ENCODE assay signal across 8 cellular contexts in the genomic region with DNA sequence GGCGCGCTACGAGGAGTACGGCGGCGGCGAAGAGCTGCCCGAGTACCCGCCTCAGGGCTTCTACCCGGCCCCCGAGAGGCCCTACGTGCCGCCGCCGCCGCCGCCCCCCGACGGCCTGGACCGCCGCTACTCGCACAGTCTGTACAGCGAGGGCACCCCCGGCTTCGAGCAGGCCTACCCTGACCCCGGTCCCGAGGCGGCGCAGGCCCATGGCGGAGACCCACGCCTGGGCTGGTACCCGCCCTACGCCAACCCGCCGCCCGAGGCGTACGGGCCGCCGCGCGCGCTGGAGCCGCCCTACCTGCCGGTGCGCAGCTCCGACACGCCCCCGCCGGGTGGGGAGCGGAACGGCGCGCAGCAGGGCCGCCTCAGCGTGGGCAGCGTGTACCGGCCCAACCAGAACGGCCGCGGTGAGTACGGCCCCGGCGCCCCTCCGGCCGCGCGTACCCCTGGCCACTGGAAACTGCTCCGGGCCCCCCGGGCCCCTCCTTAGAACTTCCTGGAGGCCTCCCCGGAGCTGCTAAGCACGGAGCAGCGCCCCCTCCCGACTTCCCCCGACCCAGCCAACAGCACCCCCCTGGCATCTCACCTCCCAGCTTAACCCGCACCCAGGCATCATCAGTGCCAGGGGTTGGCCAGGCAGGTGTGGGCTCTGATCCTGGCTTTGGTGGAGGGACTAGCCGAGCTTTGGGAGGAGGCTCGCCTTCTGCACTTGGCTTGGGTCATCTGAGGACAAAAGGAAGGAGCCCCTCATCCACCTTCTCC. TPM values are rescaled to one million over a fixed set of nuclear protein-coding genes. Genes with fewer than 3 reads are reported as not detected.
A peak's percentile ranks its signal among the peaks of the same experiment; 100 is the strongest.
DNase-seq lines count a peak whose midpoint lies in the region; ATAC-seq, FAIRE-seq and TF ChIP-seq lines count a peak whose summit lies in the region.

No MANE protein-coding gene starts in this region.

- H3K9ac ChIP-seq in PC-3 (ENCODE audit: low read length), result peak overlapping the region; percentile 95

- TF ChIP-seq CTCF in PC-3 (conservative IDR thresholded peaks at IDR 0.05; ENCODE audit: low read depth, low read length) (peak; percentile 66), gastroesophageal sphincter (IDR thresholded peaks at IDR 0.05) (peak in 3 of 4 experiments; percentile 43 to 75 (median 52)), pancreas (IDR thresholded peaks at IDR 0.05) (peak; percentile 19 to 37 (median 30)), tibial nerve (IDR thresholded peaks at IDR 0.05) (peak; percentile 22 to 55 (median 36))

- TSS peak; percentile 38 for BruUV-seq in PC-3 (replicated peaks; lab: Mats Ljungman, UMichigan)

- H3K4me3 ChIP-seq in PC-3 (ENCODE audit: low read length), result peak overlapping the region; percentile 90
- H3K4me3 ChIP-seq in gastroesophageal sphincter, result peak overlapping the region; percentile 69 to 79
- peak overlapping the region; percentile 51 to 69 (median 61) for H3K4me3 ChIP-seq in pancreas
- H3K4me3 ChIP-seq in tibial nerve, result peak overlapping the region; percentile 42 to 62 (median 52)

- H3K9me2 ChIP-seq in PC-3 (replicated peaks; ENCODE audit: low read length), result no peaks in the 10 kb centered on the region

- no peaks in the 10 kb centered on the region for H3K36me3 Mint-ChIP-seq in activated T-helper 2 cell treated with anti-CD3 and anti-CD28 coated beads, Interferon-gamma antibody, Interleukin-2, Interleukin-4, amounts not matched to agents 10 μg/mL and 5 μg/mL and 100 μg/mL, durations not matched to agents 14 hours and 24 hours and 36 hours (ENCODE audit: low read depth)

- no peak for FAIRE-seq in pancreas (lab: Jason Lieb, UNC)

- no peak overlapping the region for H2AFZ ChIP-seq in PC-3 (ENCODE audit: low read length)

- peaks cover 20% of the 10 kb centered on the region for H3K4me1 Mint-ChIP-seq in activated T-helper 2 cell treated with anti-CD3 and anti-CD28 coated beads, Interferon-gamma antibody, Interleukin-2, Interleukin-4, amounts not matched to agents 10 μg/mL and 5 μg/mL and 100 μg/mL, durations not matched to agents 14 hours and 24 hours and 36 hours (ENCODE audit: low read depth)

- H3K27ac Mint-ChIP-seq in activated T-helper 2 cell treated with anti-CD3 and anti-CD28 coated beads, Interferon-gamma antibody, Interleukin-2, Interleukin-4, amounts not matched to agents 10 μg/mL and 5 μg/mL and 100 μg/mL, durations not matched to agents 14 hours and 24 hours and 36 hours, result no peak overlapping the region

- H3K27me3 ChIP-seq in PC-3 (ENCODE audit: low read length) (no peaks in the 10 kb centered on the region), gastroesophageal sphincter (peaks cover 22% of the 10 kb centered on the region), pancreas (no peaks in the 10 kb centered on the region), tibial nerve (peaks cover 0 to 18% of the 10 kb centered on the region in 2 donors)

- TF ChIP-seq EP300 in gastroesophageal sphincter (IDR thresholded peaks at IDR 0.05) (no peak), tibial nerve (IDR thresholded peaks at IDR 0.05) (no peak)

- ATAC-seq in GM18511 (IDR thresholded peaks at IDR 0.05; ENCODE audit: unreplicated experiment) (peak; percentile 44), PC-3 (peak; percentile 35), gastroesophageal sphincter (peak; percentile 48), pancreas (peak; percentile 74 to 87 (median 82))

- no peaks in the 10 kb centered on the region for H3K9me3 Mint-ChIP-seq in activated T-helper 2 cell treated with anti-CD3 and anti-CD28 coated beads, Interferon-gamma antibody, Interleukin-2, Interleukin-4, amounts not matched to agents 10 μg/mL and 5 μg/mL and 100 μg/mL, durations not matched to agents 14 hours and 24 hours and 36 hours

- DNase-seq in 8988T (peak; percentile 94), PC-3 (peak; percentile 78), pancreas (peak; percentile 67 to 92 (median 80)), tibial nerve (ENCODE audit: low spot score in 2 of 2) (no peak), inferior parietal cortex (ENCODE audit: extremely low spot score) (no peak)
- DNase-seq in activated T-helper 2 cell treated with anti-CD3 and anti-CD28 coated beads, Interferon-gamma antibody, Interleukin-2, Interleukin-4, amounts not matched to agents 10 μg/mL and 5 μg/mL and 100 μg/mL, durations not matched to agents 14 hours and 24 hours and 36 hours (ENCODE audit: low spot score), result peak; percentile 57

- CTCF ChIA-PET in PC-3 (lab: Charles Lee), result interaction anchor here (0.6 to 1.1 kb wide), 2 partner anchors 26 to 54 kb away, joined by 3 to 4 read pairs; no protein-coding TSS in a partner anchor

- peak overlapping the region; percentile 69 for H3K4me3 Mint-ChIP-seq in activated T-helper 2 cell treated with anti-CD3 and anti-CD28 coated beads, Interferon-gamma antibody, Interleukin-2, Interleukin-4, amounts not matched to agents 10 μg/mL and 5 μg/mL and 100 μg/mL, durations not matched to agents 14 hours and 24 hours and 36 hours (ENCODE audit: low read depth)

- H3F3A ChIP-seq in PC-3 (ENCODE audit: low read length, unreplicated experiment), result no peaks in the 10 kb centered on the region

- peak; percentile 35 to 46 for TF ChIP-seq POLR2A in gastroesophageal sphincter (IDR thresholded peaks at IDR 0.05)
- TF ChIP-seq POLR2A in tibial nerve (IDR thresholded peaks at IDR 0.05), result no peak

- no peaks in the 10 kb centered on the region for H3K9me3 ChIP-seq in PC-3 (ENCODE audit: low read length)
- no peaks in the 10 kb centered on the region for H3K9me3 ChIP-seq in gastroesophageal sphincter
- no peaks in the 10 kb centered on the region for H3K9me3 ChIP-seq in pancreas
- no peaks in the 10 kb centered on the region for H3K9me3 ChIP-seq in tibial nerve

- POLR2A ChIA-PET in PC-3 (lab: Charles Lee; ENCODE audit: unreplicated experiment), result interaction anchor here (0.5 to 0.9 kb wide), 4 partner anchors 13 to 1225 kb away, joined by 3 to 8 read pairs (median 4); no protein-coding TSS in a partner anchor

- H3K4me2 ChIP-seq in PC-3 (ENCODE audit: low read length), result peak overlapping the region; percentile 83

- intact Hi-C loops in PC-3 (cut with micrococcal nuclease) (loop anchor here (1.0 to 2.0 kb wide), 2 partner anchors 29 to 30 kb away; no protein-coding TSS in a partner anchor), pancreas (cut with DNase I) (no loop called here)
- intact Hi-C loops in activated T-helper 2 cell treated with anti-CD3 and anti-CD28 coated beads, Interferon-gamma antibody, Interleukin-2, Interleukin-4, amounts not matched to agents 10 μg/mL and 5 μg/mL and 100 μg/mL, durations not matched to agents 14 hours and 24 hours and 36 hours (cut with micrococcal nuclease), result no loop called here

- H3K36me3 ChIP-seq in PC-3 (ENCODE audit: low read depth, low read length) (peaks cover 21% of the 10 kb centered on the region), gastroesophageal sphincter (peaks cover 0 to 2% of the 10 kb centered on the region in 2 donors), pancreas (no peaks in the 10 kb centered on the region), tibial nerve (no peaks in the 10 kb centered on the region)

- H4K20me1 ChIP-seq in PC-3 (ENCODE audit: low read length), result no peaks in the 10 kb centered on the region

- H3K27ac ChIP-seq in PC-3 (ENCODE audit: low read length) (peak overlapping the region; percentile 83), gastroesophageal sphincter (peak overlapping the region; percentile 83 to 97 (median 96)), pancreas (peak overlapping the region; percentile 70 to 83 (median 82)), tibial nerve (peak overlapping the region; percentile 47 to 83 (median 75))

- no CpG with 5 or more reads among the region's 78 CpGs for WGBS in gastroesophageal sphincter (ENCODE audit: low coverage in 1 of 2), 2 donors
- WGBS in pancreas, 2 donors, result 1% methylated on average over 37 to 78 of the region's 78 CpGs
- WGBS in tibial nerve, 2 donors, result 2 to 6% methylated on average over 16 to 54 of the region's 78 CpGs

- H3K79me2 ChIP-seq in PC-3 (ENCODE audit: low read length), result peaks cover 100% of the 10 kb centered on the region

- peaks cover 84% of the 10 kb centered on the region for H3K4me1 ChIP-seq in PC-3 (ENCODE audit: insufficient read depth, low read length)
- H3K4me1 ChIP-seq in gastroesophageal sphincter, result peaks cover 20 to 100% (median 72%) of the 10 kb centered on the region in 3 donors
- peaks cover 0 to 6% (median 5%) of the 10 kb centered on the region in 3 donors for H3K4me1 ChIP-seq in pancreas
- peaks cover 0 to 89% (median 34%) of the 10 kb centered on the region in 4 donors for H3K4me1 ChIP-seq in tibial nerve

- H3K27me3 Mint-ChIP-seq in activated T-helper 2 cell treated with anti-CD3 and anti-CD28 coated beads, Interferon-gamma antibody, Interleukin-2, Interleukin-4, amounts not matched to agents 10 μg/mL and 5 μg/mL and 100 μg/mL, durations not matched to agents 14 hours and 24 hours and 36 hours (ENCODE audit: low read depth), result peaks cover 9% of the 10 kb centered on the region

RNA-seq across cellular contexts. Expression of gene LOXL1, which starts 1.4 kb away (rescaled TPM):
- total RNA-seq in PC-3 (2014; rRNA removed) (224 and 249 TPM in 2 replicates), gastroesophageal sphincter (10 to 100 TPM; 22.9 to 63.0 (median 34.5) TPM), pancreas (10 to 100 TPM in 1 of 6 donors, 1 to 10 TPM in 5; 2.2 to 14.9 (median 4.9) TPM), tibial nerve (10 to 100 TPM; 21.6 to 29.1 (median 24.4) TPM)
- 0.84 and 0.99 TPM in 2 replicates for total RNA-seq in activated T-helper 2 cell treated with anti-CD3 and anti-CD28 coated beads, Interferon-gamma antibody, Interleukin-2, Interleukin-4, amounts not matched to agents 10 μg/mL and 5 μg/mL and 100 μg/mL, durations not matched to agents 14 hours and 24 hours and 36 hours
- polyA plus RNA-seq in pancreas, result 10 to 100 TPM; 11.5 to 14.8 TPM

RNA-seq across cellular contexts. Expression of gene TBC1D21, which starts 54.3 kb away (rescaled TPM):
- total RNA-seq in PC-3 (2014; rRNA removed) (not detected in 2 replicates), gastroesophageal sphincter (not detected), pancreas (not detected), tibial nerve (not detected)
- total RNA-seq in activated T-helper 2 cell treated with anti-CD3 and anti-CD28 coated beads, Interferon-gamma antibody, Interleukin-2, Interleukin-4, amounts not matched to agents 10 μg/mL and 5 μg/mL and 100 μg/mL, durations not matched to agents 14 hours and 24 hours and 36 hours, result not detected in 2 replicates
- not detected for polyA plus RNA-seq in pancreas

Comparison
In these comparisons a context has a peak if more than half of its experiments do, and no peak if none do; other contexts are left out.
1. DNase-seq: peak in 8988T (single experiment), PC-3 (single experiment), activated T-helper 2 cell treated with anti-CD3 and anti-CD28 coated beads, Interferon-gamma antibody, Interleukin-2, Interleukin-4, amounts not matched to agents 10 μg/mL and 5 μg/mL and 100 μg/mL, durations not matched to agents 14 hours and 24 hours and 36 hours (single experiment) and pancreas (6 of 6); none in tibial nerve (0 of 2) and inferior parietal cortex (single experiment).
2. POLR2A ChIP-seq: peak in gastroesophageal sphincter (2 of 2); none in tibial nerve (0 of 2).
3. Peak in every context shown above with its lines, with median percentiles within 50 percentile points of each other: ATAC-seq, H3K27ac ChIP-seq, H3K4me3 ChIP-seq and CTCF ChIP-seq.